ENCODE assay signal across 8 cellular contexts in genomic region chr1:43978551-43979260, GRCh38. TPM values are rescaled to one million over a fixed set of nuclear protein-coding genes. Genes with fewer than 3 reads are reported as not detected.
DNase-seq lines count a peak whose midpoint lies in the region; ATAC-seq and TF ChIP-seq lines count a peak whose summit lies in the region.

Gene B4GALT2 (plus strand): TSS chr1:43979210. CDS start chr1:43981161, 1,951 bp downstream.

- peak; percentile 30 for ATAC-seq in activated T-helper 17 cell treated with anti-CD3 and anti-CD28 coated beads, Interleukin-2, amount 50 U/mL, for 72 hours (replicated peaks)
- no peak for ATAC-seq in GM21576 (IDR thresholded peaks at IDR 0.05; ENCODE audit: unreplicated experiment)

- H3K27ac Mint-ChIP-seq in activated T-helper 17 cell treated with anti-CD3 and anti-CD28 coated beads, Interleukin-2, amount 50 U/mL, for 72 hours: peak within 1 kb of the TSS; percentile 71

- DNase-seq in NCI-H2227 (lab: John Stamatoyannopoulos, UW; ENCODE audit: unreplicated experiment) (peak; percentile 63), NCI-H2227 treated with DMSO at 0.1 percent for 48 hours (lab: John Stamatoyannopoulos, UW) (no peak), NCI-H2171 treated with DMSO at 0.1 percent for 48 hours (lab: John Stamatoyannopoulos, UW) (peak; percentile 23), foreskin fibroblast (peak in 1 of 2 donors; percentile 80), vagina (ENCODE audit: extremely low spot score in 2 of 2) (no peak)

- peaks cover 56% of the 10 kb centered on the region for H3K36me3 Mint-ChIP-seq in activated T-helper 17 cell treated with anti-CD3 and anti-CD28 coated beads, Interleukin-2, amount 50 U/mL, for 72 hours (ENCODE audit: low read depth)

- no peaks in the 10 kb centered on the region for H3K9me3 ChIP-seq in neural cell (ENCODE audit: low read length)
- no peaks in the 10 kb centered on the region for H3K9me3 ChIP-seq in vagina

- H3K36me3 ChIP-seq in neural cell (ENCODE audit: insufficient read depth, low read length): no peaks in the 10 kb centered on the region
- peaks cover 0 to 11% of the 10 kb centered on the region in 2 donors for H3K36me3 ChIP-seq in vagina

- intact Hi-C loops in vagina (cut with DNase I): no loop called here

- H3K4me3 ChIP-seq in foreskin fibroblast (ENCODE audit: low read depth in 1 of 2, low read length in 2 of 2): peak within 1 kb of the TSS; percentile 59 to 69
- peak within 1 kb of the TSS; percentile 91 for H3K4me3 ChIP-seq in neural cell (ENCODE audit: low read length)
- H3K4me3 ChIP-seq in vagina: peak within 1 kb of the TSS; percentile 68 to 92

- no peaks in the 10 kb centered on the region for H3K9me3 Mint-ChIP-seq in activated T-helper 17 cell treated with anti-CD3 and anti-CD28 coated beads, Interleukin-2, amount 50 U/mL, for 72 hours

- H3K9ac ChIP-seq in neural cell (ENCODE audit: low read length): peak within 1 kb of the TSS; percentile 77

- no peak for TF ChIP-seq EP300 in neural cell (conservative IDR thresholded peaks at IDR 0.05; ENCODE audit: poor library complexity, severe bottlenecking)

- H3K4me1 Mint-ChIP-seq in activated T-helper 17 cell treated with anti-CD3 and anti-CD28 coated beads, Interleukin-2, amount 50 U/mL, for 72 hours: peaks cover 42% of the 10 kb centered on the region

- H3K79me2 ChIP-seq in neural cell (replicated peaks; ENCODE audit: insufficient read depth, low read length): peaks cover 40% of the 10 kb centered on the region

- H3K27ac ChIP-seq in neural cell (ENCODE audit: low read length): peak within 1 kb of the TSS; percentile 42
- H3K27ac ChIP-seq in vagina: peak within 1 kb of the TSS; percentile 72

- no peaks in the 10 kb centered on the region for H3F3A ChIP-seq in neural cell (ENCODE audit: insufficient read depth, low read length, poor library complexity, severe bottlenecking)

- H3K9me2 ChIP-seq in neural cell (ENCODE audit: insufficient read depth, low read length): no peaks in the 10 kb centered on the region

- H4K20me1 ChIP-seq in neural cell (ENCODE audit: insufficient read depth): peaks cover 3% of the 10 kb centered on the region

- no peaks in the 10 kb centered on the region for H3K27me3 Mint-ChIP-seq in activated T-helper 17 cell treated with anti-CD3 and anti-CD28 coated beads, Interleukin-2, amount 50 U/mL, for 72 hours

- H3K4me1 ChIP-seq in vagina: peaks cover 67% of the 10 kb centered on the region

- H2AFZ ChIP-seq in neural cell (ENCODE audit: low read depth, low read length): peak within 1 kb of the TSS; percentile 21

- no peak for TF ChIP-seq POLR2A in vagina (IDR thresholded peaks at IDR 0.05)

- no peak for TF ChIP-seq CTCF in foreskin fibroblast (IDR thresholded peaks at IDR 0.05; ENCODE audit: low read depth, low read length)
- TF ChIP-seq CTCF in neural cell (IDR thresholded peaks at IDR 0.05; ENCODE audit: poor library complexity, severe bottlenecking): no peak
- no peak for TF ChIP-seq CTCF in vagina (IDR thresholded peaks at IDR 0.05)

- H3K27me3 ChIP-seq in neural cell (ENCODE audit: insufficient read depth, low read depth, low read length) (no peaks in the 10 kb centered on the region), vagina (no peaks in the 10 kb centered on the region)

- peak within 1 kb of the TSS; percentile 97 for H3K4me3 Mint-ChIP-seq in activated T-helper 17 cell treated with anti-CD3 and anti-CD28 coated beads, Interleukin-2, amount 50 U/mL, for 72 hours

- no peak for TF ChIP-seq RAD21 in neural cell (conservative IDR thresholded peaks at IDR 0.05)

- peak within 1 kb of the TSS; percentile 96 for H3K4me2 ChIP-seq in neural cell (ENCODE audit: low read length)

TF ChIP-seq in neural cell, 6 proteins besides CTCF, POLR2A, EP300 and RAD21:
- peak; percentile 48 for TF ChIP-seq POLR2AphosphoS5 (IDR thresholded peaks at IDR 0.05)
- TF ChIP-seq SMC3 (conservative IDR thresholded peaks at IDR 0.05; ENCODE audit: poor library complexity): no peak

RNA-seq across cellular contexts. Expression of gene B4GALT2, which starts in this region (rescaled TPM):
- 10 to 100 TPM; 18.5 to 34.4 TPM for total RNA-seq in activated T-helper 17 cell treated with anti-CD3 and anti-CD28 coated beads, Interleukin-2, amount 50 U/mL, for 72 hours
- polyA plus RNA-seq in neural cell: 129 and 147 TPM in 2 replicates
- 117 and 141 TPM in 2 replicates for polyA minus RNA-seq in neural cell
- 31.4 TPM for total RNA-seq in vagina

Comparison
In these comparisons a context has a peak if more than half of its experiments do, and no peak if none do; other contexts are left out.
1. DNase-seq: peak in NCI-H2227 (single experiment) and NCI-H2171 treated with DMSO at 0.1 percent for 48 hours (single experiment); none in NCI-H2227 treated with DMSO at 0.1 percent for 48 hours (single experiment) and vagina (0 of 2).
2. Peak in every context shown above with its lines, with median percentiles within 50 percentile points of each other: H3K4me3 ChIP-seq.